1 cellular context compared by ENCODE assay signal in the genomic region with DNA sequence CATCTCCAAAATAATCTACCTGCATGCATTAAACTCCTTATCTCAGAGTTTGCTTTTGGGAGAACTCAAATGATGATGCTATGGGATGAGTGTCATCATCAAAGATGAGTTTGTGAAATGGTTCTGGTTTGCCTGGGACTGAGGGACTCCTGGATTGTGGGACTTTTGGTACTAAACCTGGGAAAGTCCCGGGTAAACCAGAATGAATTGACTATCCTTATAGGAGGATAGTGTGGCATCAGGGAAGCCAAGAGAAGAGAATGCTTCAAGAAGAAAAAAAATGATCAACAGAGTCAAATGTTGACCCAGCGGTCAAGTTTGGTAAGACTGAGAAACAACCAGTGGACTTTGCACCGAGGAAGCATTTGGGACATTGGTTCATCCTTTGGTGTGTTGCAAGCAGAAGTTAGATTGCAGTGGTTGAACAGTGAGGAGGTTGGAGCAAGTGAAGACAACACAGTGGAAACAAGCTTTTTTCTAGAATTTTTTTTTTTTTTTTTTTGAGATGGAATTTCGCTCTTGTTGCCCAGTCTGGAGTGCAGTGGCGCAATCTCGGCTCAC.
A peak's percentile ranks its signal among the peaks of the same experiment; 100 is the strongest.
TF ChIP-seq lines count a peak whose summit lies in the region.

No MANE protein-coding gene starts in this region.

TF ChIP-seq in HepG2, 621 proteins besides CTCF, POLR2A, EP300 and RAD21 (continued from another document and continues in another):
- TF ChIP-seq, protein P1, sequence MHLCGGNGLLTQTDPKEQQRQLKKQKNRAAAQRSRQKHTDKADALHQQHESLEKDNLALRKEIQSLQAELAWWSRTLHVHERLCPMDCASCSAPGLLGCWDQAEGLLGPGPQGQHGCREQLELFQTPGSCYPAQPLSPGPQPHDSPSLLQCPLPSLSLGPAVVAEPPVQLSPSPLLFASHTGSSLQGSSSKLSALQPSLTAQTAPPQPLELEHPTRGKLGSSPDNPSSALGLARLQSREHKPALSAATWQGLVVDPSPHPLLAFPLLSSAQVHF (CRISPR knock-in tag; IDR thresholded peaks at IDR 0.05), result no peak
- TF ChIP-seq GMEB2 (CRISPR knock-in tag; IDR thresholded peaks at IDR 0.05; ENCODE audit: low read depth) (no peak), HNF4G (IDR thresholded peaks at IDR 0.05; ENCODE audit: borderline replicate concordance, low read depth, low read length) (peak; percentile 86), HNF4G (CRISPR knock-in tag; IDR thresholded peaks at IDR 0.05; ENCODE audit: borderline replicate concordance, low read depth) (no peak), KLF9 (CRISPR knock-in tag; IDR thresholded peaks at IDR 0.05; ENCODE audit: low read depth) (no peak), ZNF367 (CRISPR knock-in tag; IDR thresholded peaks at IDR 0.05; ENCODE audit: borderline replicate concordance) (no peak), ZNF644 (CRISPR knock-in tag; IDR thresholded peaks at IDR 0.05; ENCODE audit: low read depth) (peak; percentile 96), SIN3B (IDR thresholded peaks at IDR 0.05; ENCODE audit: low read length) (no peak), ZNF552 (CRISPR knock-in tag; IDR thresholded peaks at IDR 0.05; ENCODE audit: borderline replicate concordance) (no peak), ARNT2 (CRISPR knock-in tag; IDR thresholded peaks at IDR 0.05; ENCODE audit: low read depth) (no peak), NCOR1 (IDR thresholded peaks at IDR 0.05; ENCODE audit: borderline replicate concordance, low read length) (peak; percentile 55; the same call in 1 of the 2 replicates), SAP130 (CRISPR knock-in tag; IDR thresholded peaks at IDR 0.05; ENCODE audit: low read depth) (no peak; the same call in 1 of the 2 replicates), AGO2 (optimal IDR thresholded peaks at IDR 0.05; ENCODE audit: low read depth, low read length) (no peak), TRIM22 (IDR thresholded peaks at IDR 0.05) (no peak), ZNF670 (CRISPR knock-in tag; IDR thresholded peaks at IDR 0.05; ENCODE audit: borderline replicate concordance) (no peak), KMT2B (CRISPR knock-in tag; IDR thresholded peaks at IDR 0.05) (no peak), ZBED4 (CRISPR knock-in tag; IDR thresholded peaks at IDR 0.05; ENCODE audit: borderline replicate concordance) (no peak), NFRKB (IDR thresholded peaks at IDR 0.05) (no peak), ZBTB7A (CRISPR knock-in tag; IDR thresholded peaks at IDR 0.05) (no peak), BCLAF1 (IDR thresholded peaks at IDR 0.05) (no peak), ZFP90 (CRISPR knock-in tag; IDR thresholded peaks at IDR 0.05; ENCODE audit: borderline replicate concordance) (no peak), SP140L (CRISPR knock-in tag; IDR thresholded peaks at IDR 0.05; ENCODE audit: borderline replicate concordance) (no peak), U2AF1 (optimal IDR thresholded peaks at IDR 0.05; ENCODE audit: low read depth, low read length) (no peak), EED (CRISPR knock-in tag; IDR thresholded peaks at IDR 0.05) (no peak), NR2F6 (IDR thresholded peaks at IDR 0.05) (peak; percentile 33; the same call in 1 of the 2 replicates), NR2F6 (CRISPR knock-in tag; IDR thresholded peaks at IDR 0.05) (peak; percentile 36; the same call in 1 of the 2 replicates), ATRX (CRISPR knock-in tag; IDR thresholded peaks at IDR 0.05; ENCODE audit: borderline replicate concordance) (no peak), FOXK1 (CRISPR knock-in tag; IDR thresholded peaks at IDR 0.05; ENCODE audit: borderline replicate concordance, low read depth) (peak; percentile 63; the same call in 1 of the 2 replicates), PLSCR1 (CRISPR knock-in tag; IDR thresholded peaks at IDR 0.05; ENCODE audit: borderline replicate concordance) (no peak), ARID2 (CRISPR knock-in tag; IDR thresholded peaks at IDR 0.05; ENCODE audit: borderline replicate concordance) (no peak), ZMYM2 (CRISPR knock-in tag; IDR thresholded peaks at IDR 0.05) (no peak), ZNF337 (CRISPR knock-in tag; IDR thresholded peaks at IDR 0.05; ENCODE audit: borderline replicate concordance, low read depth) (no peak), PHF20 (CRISPR knock-in tag; IDR thresholded peaks at IDR 0.05) (no peak), ZNF614 (CRISPR knock-in tag; IDR thresholded peaks at IDR 0.05; ENCODE audit: borderline replicate concordance) (peak; percentile 36; the same call in 1 of the 2 replicates), STAT5B (CRISPR knock-in tag; IDR thresholded peaks at IDR 0.05) (no peak)
- TF ChIP-seq, protein P2, sequence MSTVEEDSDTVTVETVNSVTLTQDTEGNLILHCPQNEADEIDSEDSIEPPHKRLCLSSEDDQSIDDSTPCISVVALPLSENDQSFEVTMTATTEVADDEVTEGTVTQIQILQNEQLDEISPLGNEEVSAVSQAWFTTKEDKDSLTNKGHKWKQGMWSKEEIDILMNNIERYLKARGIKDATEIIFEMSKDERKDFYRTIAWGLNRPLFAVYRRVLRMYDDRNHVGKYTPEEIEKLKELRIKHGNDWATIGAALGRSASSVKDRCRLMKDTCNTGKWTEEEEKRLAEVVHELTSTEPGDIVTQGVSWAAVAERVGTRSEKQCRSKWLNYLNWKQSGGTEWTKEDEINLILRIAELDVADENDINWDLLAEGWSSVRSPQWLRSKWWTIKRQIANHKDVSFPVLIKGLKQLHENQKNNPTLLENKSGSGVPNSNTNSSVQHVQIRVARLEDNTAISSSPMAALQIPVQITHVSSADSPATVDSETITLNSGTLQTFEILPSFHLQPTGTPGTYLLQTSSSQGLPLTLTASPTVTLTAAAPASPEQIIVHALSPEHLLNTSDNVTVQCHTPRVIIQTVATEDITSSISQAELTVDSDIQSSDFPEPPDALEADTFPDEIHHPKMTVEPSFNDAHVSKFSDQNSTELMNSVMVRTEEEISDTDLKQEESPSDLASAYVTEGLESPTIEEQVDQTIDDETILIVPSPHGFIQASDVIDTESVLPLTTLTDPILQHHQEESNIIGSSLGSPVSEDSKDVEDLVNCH (CRISPR knock-in tag; IDR thresholded peaks at IDR 0.05), result no peak
- TF ChIP-seq, protein P3, sequence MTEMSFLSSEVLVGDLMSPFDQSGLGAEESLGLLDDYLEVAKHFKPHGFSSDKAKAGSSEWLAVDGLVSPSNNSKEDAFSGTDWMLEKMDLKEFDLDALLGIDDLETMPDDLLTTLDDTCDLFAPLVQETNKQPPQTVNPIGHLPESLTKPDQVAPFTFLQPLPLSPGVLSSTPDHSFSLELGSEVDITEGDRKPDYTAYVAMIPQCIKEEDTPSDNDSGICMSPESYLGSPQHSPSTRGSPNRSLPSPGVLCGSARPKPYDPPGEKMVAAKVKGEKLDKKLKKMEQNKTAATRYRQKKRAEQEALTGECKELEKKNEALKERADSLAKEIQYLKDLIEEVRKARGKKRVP (CRISPR knock-in tag; IDR thresholded peaks at IDR 0.05), result peak in 1 of 2 experiments; percentile 86; a peak in 2 of 4 replicates
- TF ChIP-seq, protein P4, sequence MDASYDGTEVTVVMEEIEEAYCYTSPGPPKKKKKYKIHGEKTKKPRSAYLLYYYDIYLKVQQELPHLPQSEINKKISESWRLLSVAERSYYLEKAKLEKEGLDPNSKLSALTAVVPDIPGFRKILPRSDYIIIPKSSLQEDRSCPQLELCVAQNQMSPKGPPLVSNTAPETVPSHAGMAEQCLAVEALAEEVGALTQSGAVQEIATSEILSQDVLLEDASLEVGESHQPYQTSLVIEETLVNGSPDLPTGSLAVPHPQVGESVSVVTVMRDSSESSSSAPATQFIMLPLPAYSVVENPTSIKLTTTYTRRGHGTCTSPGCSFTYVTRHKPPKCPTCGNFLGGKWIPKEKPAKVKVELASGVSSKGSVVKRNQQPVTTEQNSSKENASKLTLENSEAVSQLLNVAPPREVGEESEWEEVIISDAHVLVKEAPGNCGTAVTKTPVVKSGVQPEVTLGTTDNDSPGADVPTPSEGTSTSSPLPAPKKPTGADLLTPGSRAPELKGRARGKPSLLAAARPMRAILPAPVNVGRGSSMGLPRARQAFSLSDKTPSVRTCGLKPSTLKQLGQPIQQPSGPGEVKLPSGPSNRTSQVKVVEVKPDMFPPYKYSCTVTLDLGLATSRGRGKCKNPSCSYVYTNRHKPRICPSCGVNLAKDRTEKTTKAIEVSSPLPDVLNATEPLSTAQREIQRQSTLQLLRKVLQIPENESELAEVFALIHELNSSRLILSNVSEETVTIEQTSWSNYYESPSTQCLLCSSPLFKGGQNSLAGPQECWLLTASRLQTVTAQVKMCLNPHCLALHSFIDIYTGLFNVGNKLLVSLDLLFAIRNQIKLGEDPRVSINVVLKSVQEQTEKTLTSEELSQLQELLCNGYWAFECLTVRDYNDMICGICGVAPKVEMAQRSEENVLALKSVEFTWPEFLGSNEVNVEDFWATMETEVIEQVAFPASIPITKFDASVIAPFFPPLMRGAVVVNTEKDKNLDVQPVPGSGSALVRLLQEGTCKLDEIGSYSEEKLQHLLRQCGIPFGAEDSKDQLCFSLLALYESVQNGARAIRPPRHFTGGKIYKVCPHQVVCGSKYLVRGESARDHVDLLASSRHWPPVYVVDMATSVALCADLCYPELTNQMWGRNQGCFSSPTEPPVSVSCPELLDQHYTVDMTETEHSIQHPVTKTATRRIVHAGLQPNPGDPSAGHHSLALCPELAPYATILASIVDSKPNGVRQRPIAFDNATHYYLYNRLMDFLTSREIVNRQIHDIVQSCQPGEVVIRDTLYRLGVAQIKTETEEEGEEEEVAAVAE (CRISPR knock-in tag; IDR thresholded peaks at IDR 0.05; ENCODE audit: borderline replicate concordance), result no peak
